ENCODE assay signal across 21 cellular contexts in the genomic region with DNA sequence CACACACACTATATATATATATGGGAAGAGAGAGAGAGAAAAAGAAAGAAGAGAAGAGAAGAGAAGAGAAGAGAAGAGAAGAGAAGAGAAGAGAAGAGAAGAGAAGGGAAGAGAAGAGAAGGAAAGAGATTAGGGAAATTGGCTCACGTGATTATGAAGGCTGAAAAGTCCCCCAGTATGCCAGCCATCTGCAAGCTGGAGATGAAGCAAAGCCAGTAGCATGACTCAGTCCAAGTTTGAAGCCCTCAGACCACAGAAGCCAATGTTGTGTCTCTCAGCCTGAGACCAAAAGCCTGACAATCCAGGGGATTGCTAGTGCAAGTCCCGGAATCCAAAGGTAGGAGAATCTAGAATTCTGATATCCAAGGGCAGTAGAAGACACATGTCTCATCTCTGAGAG.
DNase-seq lines count a peak whose midpoint lies in the region; TF ChIP-seq lines count a peak whose summit lies in the region.
"Had no signal": no experiment of that assay in that cellular context is flagged by ENCODE, and none has a peak within 500 bp of the region (broad histone marks: within the 10 kb centered on the region; RNA-seq: fewer than 3 reads in every experiment).

No MANE protein-coding gene starts in this region.

- H3K27me3 Mint-ChIP-seq in activated T-helper 2 cell treated with anti-CD3 and anti-CD28 coated beads, Interferon-gamma antibody, Interleukin-2, Interleukin-4, amounts not matched to agents 10 μg/mL and 5 μg/mL and 100 μg/mL, durations not matched to agents 14 hours and 24 hours and 36 hours (ENCODE audit: low read depth) = no peaks in the 10 kb centered on the region

- peaks cover 17% of the 10 kb centered on the region for H3K4me1 Mint-ChIP-seq in activated T-helper 2 cell treated with anti-CD3 and anti-CD28 coated beads, Interferon-gamma antibody, Interleukin-2, Interleukin-4, amounts not matched to agents 10 μg/mL and 5 μg/mL and 100 μg/mL, durations not matched to agents 14 hours and 24 hours and 36 hours (ENCODE audit: low read depth)
- H3K4me1 Mint-ChIP-seq: B cell, nephron had no signal

- no peak overlapping the region for H3K27ac Mint-ChIP-seq in activated T-helper 2 cell treated with anti-CD3 and anti-CD28 coated beads, Interferon-gamma antibody, Interleukin-2, Interleukin-4, amounts not matched to agents 10 μg/mL and 5 μg/mL and 100 μg/mL, durations not matched to agents 14 hours and 24 hours and 36 hours
- H3K27ac Mint-ChIP-seq: activated CD8-positive, alpha-beta T cell treated with anti-CD3 and anti-CD28 coated beads, Interleukin-2, amount 10 ng/mL, durations not matched to agents 7 days and 5 days; B cell; nephron had no signal

- H3K9me3 Mint-ChIP-seq in activated T-helper 2 cell treated with anti-CD3 and anti-CD28 coated beads, Interferon-gamma antibody, Interleukin-2, Interleukin-4, amounts not matched to agents 10 μg/mL and 5 μg/mL and 100 μg/mL, durations not matched to agents 14 hours and 24 hours and 36 hours = no peaks in the 10 kb centered on the region
- H3K9me3 Mint-ChIP-seq: nephron had no signal

- TF ChIP-seq CTCF in AG10803 (conservative IDR thresholded peaks at IDR 0.05; ENCODE audit: low read length) = no peak

- no peak overlapping the region for H3K4me3 ChIP-seq in AG10803 (ENCODE audit: low read length)
- H3K4me3 ChIP-seq: body of pancreas, lower lobe of right lung, psoas muscle, SJSA1, stomach had no signal

- no peak overlapping the region for H3K4me3 Mint-ChIP-seq in activated T-helper 2 cell treated with anti-CD3 and anti-CD28 coated beads, Interferon-gamma antibody, Interleukin-2, Interleukin-4, amounts not matched to agents 10 μg/mL and 5 μg/mL and 100 μg/mL, durations not matched to agents 14 hours and 24 hours and 36 hours (ENCODE audit: low read depth)
- H3K4me3 Mint-ChIP-seq: activated CD8-positive, alpha-beta T cell treated with anti-CD3 and anti-CD28 coated beads, Interleukin-2, amount 10 ng/mL, durations not matched to agents 7 days and 5 days; B cell; nephron had no signal

- intact Hi-C loops in activated T-helper 2 cell treated with anti-CD3 and anti-CD28 coated beads, Interferon-gamma antibody, Interleukin-2, Interleukin-4, amounts not matched to agents 10 μg/mL and 5 μg/mL and 100 μg/mL, durations not matched to agents 14 hours and 24 hours and 36 hours (cut with micrococcal nuclease) = no loop called here

- H3K27ac ChIP-seq in caudate nucleus (ENCODE audit: low read depth, low read length) = no peak overlapping the region
- H3K27ac ChIP-seq: body of pancreas, lower lobe of right lung, psoas muscle, SJSA1, stomach had no signal

- peak; percentile 81 for DNase-seq in AG10803 (ENCODE audit: low read depth)
- DNase-seq in HT1080 (ENCODE audit: low read depth) = peak; percentile 81
- peak; percentile 71 for DNase-seq in amniotic epithelial cell (ENCODE audit: low read depth)
- peak; percentile 86 for DNase-seq in iris pigment epithelial cell (ENCODE audit: low read depth)
- no peak for DNase-seq in caudate nucleus (lab: John Stamatoyannopoulos, UW)
- DNase-seq in DMS79 (lab: John Stamatoyannopoulos, UW) = no peak
- no peak for DNase-seq in activated T-helper 2 cell treated with anti-CD3 and anti-CD28 coated beads, Interferon-gamma antibody, Interleukin-2, Interleukin-4, amounts not matched to agents 10 μg/mL and 5 μg/mL and 100 μg/mL, durations not matched to agents 14 hours and 24 hours and 36 hours (ENCODE audit: low spot score)
- no peak for DNase-seq in NCI-H2171 (lab: John Stamatoyannopoulos, UW)
- DNase-seq: activated CD8-positive, alpha-beta T cell treated with anti-CD3 and anti-CD28 coated beads, Interleukin-2, amount 10 ng/mL, durations not matched to agents 7 days and 5 days; body of pancreas; effector CD4-positive, alpha-beta T cell; foreskin melanocyte; KBM-7; lower lobe of right lung; NCI-H1930; NCI-H524 treated with DMSO at 0.1 percent for 48 hours; psoas muscle; stomach had no signal

- no peaks in the 10 kb centered on the region for H3K36me3 Mint-ChIP-seq in activated T-helper 2 cell treated with anti-CD3 and anti-CD28 coated beads, Interferon-gamma antibody, Interleukin-2, Interleukin-4, amounts not matched to agents 10 μg/mL and 5 μg/mL and 100 μg/mL, durations not matched to agents 14 hours and 24 hours and 36 hours (ENCODE audit: low read depth)

Comparison
In these comparisons a context has a peak if more than half of its experiments do, and no peak if none do; other contexts are left out.
1. DNase-seq: peak in AG10803 (single experiment), HT1080 (single experiment), amniotic epithelial cell (single experiment) and iris pigment epithelial cell (single experiment); none in caudate nucleus (0 of 61), DMS79 (single experiment), activated T-helper 2 cell treated with anti-CD3 and anti-CD28 coated beads, Interferon-gamma antibody, Interleukin-2, Interleukin-4, amounts not matched to agents 10 μg/mL and 5 μg/mL and 100 μg/mL, durations not matched to agents 14 hours and 24 hours and 36 hours (single experiment) and NCI-H2171 (single experiment).